ENCODE assay signal across 24 cellular contexts in genomic region chr1:239879321-239880170, GRCh38.
DNase-seq lines count a peak whose midpoint lies in the region; ATAC-seq and TF ChIP-seq lines count a peak whose summit lies in the region.
"Had no signal": no experiment of that assay in that cellular context is flagged by ENCODE, and none has a peak within 500 bp of the region (broad histone marks: within the 10 kb centered on the region; RNA-seq: fewer than 3 reads in every experiment).

No MANE protein-coding gene starts in this region.

- H3K36me3 Mint-ChIP-seq in activated T-cell treated with anti-CD3 and anti-CD28 coated beads, Interleukin-2, amount 50 U/mL, for 24 hours (ENCODE audit: low read depth), result no peaks in the 10 kb centered on the region
- H3K36me3 Mint-ChIP-seq: activated naive CD8-positive, alpha-beta T cell treated with anti-CD3 and anti-CD28 coated beads, Interleukin-2, amount 10 ng/mL, durations not matched to agents 7 days and 5 days; CD4-positive, alpha-beta memory T cell had no signal

- H3K4me3 Mint-ChIP-seq in activated T-cell treated with anti-CD3 and anti-CD28 coated beads, Interleukin-2, amount 50 U/mL, for 24 hours, result no peak overlapping the region
- H3K4me3 Mint-ChIP-seq: activated naive CD8-positive, alpha-beta T cell treated with anti-CD3 and anti-CD28 coated beads, Interleukin-2, amount 10 ng/mL, durations not matched to agents 7 days and 5 days; CD4-positive, alpha-beta memory T cell; central memory CD8-positive, alpha-beta T cell; T-helper 2 cell treated with Interferon-gamma antibody and Interleukin-4, amounts not matched to agents 5 μg/mL and 100 μg/mL, for 36 hours had no signal

- no peaks in the 10 kb centered on the region for H3K36me3 ChIP-seq in BLaER1
- H3K36me3 ChIP-seq in rectal smooth muscle tissue (ENCODE audit: control insufficient read depth, insufficient read depth, low read length), result no peaks in the 10 kb centered on the region
- H3K36me3 ChIP-seq: uterus had no signal

- H3K4me1 ChIP-seq in BLaER1 (peaks cover 25% of the 10 kb centered on the region), rectal smooth muscle tissue (ENCODE audit: control insufficient read depth, insufficient read depth, low read length) (peaks cover 9% of the 10 kb centered on the region)
- H3K4me1 ChIP-seq: uterus had no signal

- no peaks in the 10 kb centered on the region for H3K27me3 ChIP-seq in BLaER1
- H3K27me3 ChIP-seq in rectal smooth muscle tissue (ENCODE audit: control insufficient read depth, insufficient read depth, low read length), result no peaks in the 10 kb centered on the region
- H3K27me3 ChIP-seq: dorsolateral prefrontal cortex, uterus had no signal

- H3K27ac ChIP-seq in BLaER1 (0 out of 2 replicates have a peak overlapping the region, but pooled peaks have one; percentile 35), rectal smooth muscle tissue (ENCODE audit: low read depth, low read length) (peak overlapping the region; percentile 30)
- H3K27ac ChIP-seq: uterus had no signal

- CTCF ChIA-PET in HEK293T (lab: Yijun Ruan, JAX), result no interaction called here

- H4K20me1 ChIP-seq in BLaER1, result no peaks in the 10 kb centered on the region

- no peak overlapping the region for H3K27ac Mint-ChIP-seq in activated T-cell treated with anti-CD3 and anti-CD28 coated beads, Interleukin-2, amount 50 U/mL, for 24 hours
- H3K27ac Mint-ChIP-seq: activated naive CD8-positive, alpha-beta T cell treated with anti-CD3 and anti-CD28 coated beads, Interleukin-2, amount 10 ng/mL, durations not matched to agents 7 days and 5 days; CD4-positive, alpha-beta memory T cell; T-helper 2 cell treated with Interferon-gamma antibody and Interleukin-4, amounts not matched to agents 5 μg/mL and 100 μg/mL, for 36 hours had no signal

- no peaks in the 10 kb centered on the region for H3K27me3 Mint-ChIP-seq in activated T-cell treated with anti-CD3 and anti-CD28 coated beads, Interleukin-2, amount 50 U/mL, for 24 hours
- H3K27me3 Mint-ChIP-seq: activated naive CD8-positive, alpha-beta T cell treated with anti-CD3 and anti-CD28 coated beads, Interleukin-2, amount 10 ng/mL, durations not matched to agents 7 days and 5 days; CD4-positive, alpha-beta memory T cell; central memory CD8-positive, alpha-beta T cell had no signal

- H3K4me2 ChIP-seq in BLaER1, result peak overlapping the region; percentile 50

- DNase-seq in HEK293T (ENCODE audit: extremely low spot score) (no peak), dermis microvascular lymphatic vessel endothelial cell (ENCODE audit: low read depth in 2 of 2) (peak; percentile 35 to 84)
- DNase-seq in activated T-cell treated with anti-CD3 and anti-CD28 coated beads, Interleukin-2, amount 50 U/mL, for 24 hours, result no peak
- DNase-seq: activated CD4-positive, alpha-beta T cell treated with anti-CD3 and anti-CD28 coated beads, Interleukin-2, amount 50 U/mL, for 1 hour; activated effector memory CD4-positive, alpha-beta T cell treated with Interleukin-2 at 50 U/mL for 16 hours; activated naive CD8-positive, alpha-beta T cell treated with anti-CD3 and anti-CD28 coated beads, Interleukin-2, amount 10 ng/mL, durations not matched to agents 7 days and 5 days; CD4-positive, alpha-beta memory T cell; DMS153; left colon; NCI-H187 treated with DMSO at 0.1 percent for 48 hours; NCI-H69; occipital lobe; retina; RPMI8226; stimulated activated CD4-positive, alpha-beta T cell treated with anti-CD3 and anti-CD28 coated beads, Interleukin-4, amount 100 ng/mL, for 24 hours; stimulated activated naive CD4-positive, alpha-beta T cell; uterus had no signal

- H3K9me3 ChIP-seq in BLaER1, result 0 out of 2 replicates have a peak, but pooled peaks cover 5% of the 10 kb centered on the region
- H3K9me3 ChIP-seq: uterus had no signal

- H3K9ac ChIP-seq in BLaER1 (no peak overlapping the region), rectal smooth muscle tissue (ENCODE audit: low read length) (no peak overlapping the region)

- H3K9me3 Mint-ChIP-seq in activated T-cell treated with anti-CD3 and anti-CD28 coated beads, Interleukin-2, amount 50 U/mL, for 24 hours, result no peaks in the 10 kb centered on the region
- H3K9me3 Mint-ChIP-seq: activated naive CD8-positive, alpha-beta T cell treated with anti-CD3 and anti-CD28 coated beads, Interleukin-2, amount 10 ng/mL, durations not matched to agents 7 days and 5 days; CD4-positive, alpha-beta memory T cell; central memory CD8-positive, alpha-beta T cell; T-helper 2 cell treated with Interferon-gamma antibody and Interleukin-4, amounts not matched to agents 5 μg/mL and 100 μg/mL, for 36 hours had no signal

- ATAC-seq in HG02798 (IDR thresholded peaks at IDR 0.05; ENCODE audit: poor library complexity, unreplicated experiment) (no peak), GM21381 (IDR thresholded peaks at IDR 0.05; ENCODE audit: unreplicated experiment) (no peak)
- ATAC-seq: left colon had no signal

- no peaks in the 10 kb centered on the region for H3K4me1 Mint-ChIP-seq in activated T-cell treated with anti-CD3 and anti-CD28 coated beads, Interleukin-2, amount 50 U/mL, for 24 hours (ENCODE audit: low read depth)
- H3K4me1 Mint-ChIP-seq: activated naive CD8-positive, alpha-beta T cell treated with anti-CD3 and anti-CD28 coated beads, Interleukin-2, amount 10 ng/mL, durations not matched to agents 7 days and 5 days; CD4-positive, alpha-beta memory T cell; central memory CD8-positive, alpha-beta T cell had no signal

- POLR2A ChIA-PET in HEK293T (lab: Yijun Ruan, JAX), result no interaction called here

- H3K4me3 ChIP-seq in BLaER1 (no peak overlapping the region), rectal smooth muscle tissue (ENCODE audit: low read length) (no peak overlapping the region)
- H3K4me3 ChIP-seq: dorsolateral prefrontal cortex, uterus had no signal

TF ChIP-seq in HEK293T, 16 proteins besides CTCF, POLR2A, EP300 and RAD21:
- TF ChIP-seq ZNF384 (IDR thresholded peaks at IDR 0.05), result no peak
- TF ChIP-seq, protein P1, sequence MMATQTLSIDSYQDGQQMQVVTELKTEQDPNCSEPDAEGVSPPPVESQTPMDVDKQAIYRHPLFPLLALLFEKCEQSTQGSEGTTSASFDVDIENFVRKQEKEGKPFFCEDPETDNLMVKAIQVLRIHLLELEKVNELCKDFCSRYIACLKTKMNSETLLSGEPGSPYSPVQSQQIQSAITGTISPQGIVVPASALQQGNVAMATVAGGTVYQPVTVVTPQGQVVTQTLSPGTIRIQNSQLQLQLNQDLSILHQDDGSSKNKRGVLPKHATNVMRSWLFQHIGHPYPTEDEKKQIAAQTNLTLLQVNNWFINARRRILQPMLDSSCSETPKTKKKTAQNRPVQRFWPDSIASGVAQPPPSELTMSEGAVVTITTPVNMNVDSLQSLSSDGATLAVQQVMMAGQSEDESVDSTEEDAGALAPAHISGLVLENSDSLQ (IDR thresholded peaks at IDR 0.05), result 0 out of 2 replicates have a peak, but pooled peaks have one; percentile 31

Comparison
In these comparisons a context has a peak if more than half of its experiments do, and no peak if none do; other contexts are left out.
1. DNase-seq: peak in dermis microvascular lymphatic vessel endothelial cell (2 of 2); none in HEK293T (single experiment) and activated T-cell treated with anti-CD3 and anti-CD28 coated beads, Interleukin-2, amount 50 U/mL, for 24 hours (single experiment).